In genomic region chr14:31727797-31728196, GRCh38 we compare ENCODE assay signal across 21 cellular contexts.
DNase-seq lines count a peak whose midpoint lies in the region; ATAC-seq, FAIRE-seq and TF ChIP-seq lines count a peak whose summit lies in the region.
"Had no signal": no experiment of that assay in that cellular context is flagged by ENCODE, and none has a peak within 500 bp of the region (broad histone marks: within the 10 kb centered on the region; RNA-seq: fewer than 3 reads in every experiment).

No MANE protein-coding gene starts in this region.

- TF ChIP-seq EP300 in HepG2 (IDR thresholded peaks at IDR 0.05; ENCODE audit: low read depth in 2 of 2, low read length in 2 of 2) (no peak), HepG2 (CRISPR knock-in tag; IDR thresholded peaks at IDR 0.05; ENCODE audit: borderline replicate concordance) (no peak)

- H3K9ac ChIP-seq in HepG2 (ENCODE audit: insufficient read depth, low read depth, low read length) (no peak overlapping the region), kidney (ENCODE audit: low read length in 2 of 2) (no peak overlapping the region)
- H3K9ac ChIP-seq: BLaER1 treated with 17β-estradiol and CSF1 and Interleukin-3, amounts not matched to agents 10 nM and 100 nM had no signal

- no TSS peak for BruUV-seq in HepG2 (replicated peaks; lab: Mats Ljungman, UMichigan)

- no peaks in the 10 kb centered on the region for H3K79me2 ChIP-seq in HepG2 (ENCODE audit: insufficient read depth, low read length)

- no peak for TF ChIP-seq CTCF in HepG2 (CRISPR knock-in tag; IDR thresholded peaks at IDR 0.05)
- no peak for TF ChIP-seq CTCF in right lobe of liver (IDR thresholded peaks at IDR 0.05)
- TF ChIP-seq CTCF in kidney (IDR thresholded peaks at IDR 0.05; ENCODE audit: borderline replicate concordance, extremely low read depth, insufficient read depth), result no peak

- no peak for DNase-seq in HepG2 (ENCODE audit: low spot score)
- no peak for DNase-seq in right lobe of liver
- no peak for DNase-seq in kidney
- DNase-seq in small intestine, result no peak
- DNase-seq: AML-193; Caco-2; Calu3; CD4-positive, alpha-beta T cell; CD8-positive, alpha-beta T cell; DMS79 treated with DMSO at 0.1 percent for 48 hours; GF-D8 had no signal

- ATAC-seq in HepG2 (no peak), right lobe of liver (no peak), GM21367 (IDR thresholded peaks at IDR 0.05; ENCODE audit: unreplicated experiment) (no peak), HG02678 (IDR thresholded peaks at IDR 0.05; ENCODE audit: unreplicated experiment) (no peak)
- ATAC-seq: A549; CD8-positive, alpha-beta T cell had no signal

- no peak overlapping the region for H2AFZ ChIP-seq in HepG2 (ENCODE audit: low read length)

- H3K4me2 ChIP-seq in HepG2 (ENCODE audit: low read depth, low read length), result no peak overlapping the region
- H3K4me2 ChIP-seq: A549; BLaER1 treated with 17β-estradiol and CSF1 and Interleukin-3, amounts not matched to agents 10 nM and 100 nM had no signal

- CTCF ChIA-PET in HepG2 (lab: Yijun Ruan, JAX; ENCODE audit: low intra/inter-chr PET ratio, low total read pairs), result no interaction called here

- TF ChIP-seq POLR2A in HepG2 (IDR thresholded peaks at IDR 0.05; ENCODE audit: insufficient read depth in 1 of 2, low read depth in 2 of 2, low read length in 2 of 2) (no peak), right lobe of liver (IDR thresholded peaks at IDR 0.05) (no peak)

- H3K27ac ChIP-seq in HepG2 (ENCODE audit: extremely low read length, insufficient read depth, low read length) (no peak overlapping the region), right lobe of liver (no peak overlapping the region), kidney (ENCODE audit: low read depth in 2 of 2, low read length in 2 of 2) (no peak overlapping the region), small intestine (ENCODE audit: low read depth in 1 of 2, low read length in 1 of 2) (no peak overlapping the region)
- H3K27ac ChIP-seq: 22Rv1; A549; BLaER1 treated with 17β-estradiol and CSF1 and Interleukin-3, amounts not matched to agents 10 nM and 100 nM; C4-2B had no signal

- no peaks in the 10 kb centered on the region for H4K20me1 ChIP-seq in HepG2 (ENCODE audit: insufficient read depth, low read length)
- H4K20me1 ChIP-seq: BLaER1 treated with 17β-estradiol and CSF1 and Interleukin-3, amounts not matched to agents 10 nM and 100 nM had no signal

- POLR2A ChIA-PET in HepG2 (lab: Yijun Ruan, JAX), result no interaction called here

- H3K36me3 ChIP-seq in HepG2 (replicated peaks in 1 of 2; ENCODE audit: control insufficient read depth in 1 of 2, insufficient read depth in 2 of 2, low read length in 2 of 2) (no peaks in the 10 kb centered on the region), right lobe of liver (no peaks in the 10 kb centered on the region), kidney (ENCODE audit: control insufficient read depth in 1 of 2, insufficient read depth in 2 of 2, low read length in 2 of 2) (no peaks in the 10 kb centered on the region), small intestine (ENCODE audit: control insufficient read depth in 2 of 2, insufficient read depth in 2 of 2, low read length in 2 of 2) (no peaks in the 10 kb centered on the region)

- H3K9me3 ChIP-seq in HepG2 (ENCODE audit: low read length) (peaks cover 4% of the 10 kb centered on the region; the same call in 1 of the 2 replicates), right lobe of liver (no peaks in the 10 kb centered on the region), kidney (ENCODE audit: control insufficient read depth in 1 of 2, low read length in 2 of 2) (peaks cover 0 to 6% of the 10 kb centered on the region in 2 donors), small intestine (ENCODE audit: control insufficient read depth, low read depth) (no peaks in the 10 kb centered on the region)

- H3K4me1 ChIP-seq in HepG2 (ENCODE audit: insufficient read depth, low read length) (no peaks in the 10 kb centered on the region), right lobe of liver (no peaks in the 10 kb centered on the region), kidney (ENCODE audit: control insufficient read depth in 1 of 2, insufficient read depth in 1 of 2, low read depth in 1 of 2, low read length in 2 of 2) (no peaks in the 10 kb centered on the region), small intestine (ENCODE audit: control insufficient read depth in 2 of 2, insufficient read depth in 1 of 2, low read depth in 1 of 2, low read length in 1 of 2) (no peaks in the 10 kb centered on the region)
- H3K4me1 ChIP-seq: A549; BLaER1 treated with 17β-estradiol and CSF1 and Interleukin-3, amounts not matched to agents 10 nM and 100 nM; Caco-2 had no signal

- H3K27me3 ChIP-seq in HepG2 (ENCODE audit: control insufficient read depth in 1 of 2, insufficient read depth in 2 of 2, low read length in 2 of 2) (no peaks in the 10 kb centered on the region), right lobe of liver (no peaks in the 10 kb centered on the region), small intestine (ENCODE audit: control insufficient read depth in 2 of 2, insufficient read depth in 2 of 2, low read length in 2 of 2) (no peaks in the 10 kb centered on the region)
- H3K27me3 ChIP-seq: BLaER1 treated with 17β-estradiol and CSF1 and Interleukin-3, amounts not matched to agents 10 nM and 100 nM had no signal

- H3K4me3 ChIP-seq in HepG2 (replicated peaks in 1 of 3; ENCODE audit: insufficient read depth in 1 of 3, low read depth in 2 of 3, low read length in 3 of 3) (no peak overlapping the region), right lobe of liver (no peak overlapping the region), kidney (ENCODE audit: low read length in 2 of 2) (no peak overlapping the region), small intestine (ENCODE audit: low read depth in 1 of 2, low read length in 2 of 2) (no peak overlapping the region)
- H3K4me3 ChIP-seq: A549; BLaER1 treated with 17β-estradiol and CSF1 and Interleukin-3, amounts not matched to agents 10 nM and 100 nM had no signal

- in situ Hi-C loops in HepG2 (cut with HindIII; ENCODE audit: extremely low pct_ligation_motif_present, low pct_unique_long_range_greater_than_20kb), result no loop called here

- FAIRE-seq in HepG2 (lab: Jason Lieb, UNC) (no peak), kidney (lab: Jason Lieb, UNC) (peak; percentile 45), small intestine (lab: Jason Lieb, UNC) (peak; percentile 39)
- FAIRE-seq: A549, D721Med, G401.6, GM12891, GM19239 had no signal

- no peak for TF ChIP-seq RAD21 in HepG2 (CRISPR knock-in tag; IDR thresholded peaks at IDR 0.05)

- intact Hi-C loops in HepG2 (cut with micrococcal nuclease; ENCODE audit: unreplicated experiment) (no loop called here), right lobe of liver (cut with DNase I) (no loop called here), kidney (cut with DNase I) (no loop called here)

TF ChIP-seq in HepG2, 621 proteins besides CTCF, POLR2A, EP300 and RAD21:
- TF ChIP-seq MAFK (conservative IDR thresholded peaks at IDR 0.05 in 1 of 2, IDR thresholded peaks at IDR 0.05 in 1 of 2; ENCODE audit: low read length in 2 of 2) (peak; percentile 50 to 87), MAFF (IDR thresholded peaks at IDR 0.05; ENCODE audit: low read depth, low read length) (peak; percentile 68), GPBP1L1 (CRISPR knock-in tag; IDR thresholded peaks at IDR 0.05) (no peak)
